In the genomic region with DNA sequence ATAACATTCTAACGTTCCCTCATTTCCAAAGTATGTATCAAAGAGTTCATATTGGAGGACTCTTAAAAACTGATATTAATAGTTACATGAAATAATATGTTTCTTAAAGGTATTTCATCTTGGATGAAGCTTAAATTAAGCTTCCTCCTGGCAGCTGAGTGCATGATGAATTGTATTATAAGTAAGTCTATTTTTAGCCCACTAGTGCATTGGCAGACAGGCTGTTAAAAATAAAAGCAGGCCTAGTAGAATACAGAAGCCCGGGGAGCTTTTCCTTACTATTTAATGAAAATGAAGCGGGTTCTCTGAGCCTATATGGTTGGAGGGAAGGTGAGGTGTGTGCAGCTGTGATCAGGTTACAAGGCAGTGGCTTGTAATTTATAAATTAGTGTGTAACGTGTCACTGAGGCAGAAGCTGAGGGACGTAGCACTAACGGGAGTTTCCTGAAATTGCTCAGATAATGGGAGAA, we compare ENCODE assay signal across 8 cellular contexts.
A peak's percentile ranks its signal among the peaks of the same experiment; 100 is the strongest.
DNase-seq lines count a peak whose midpoint lies in the region; ATAC-seq and TF ChIP-seq lines count a peak whose summit lies in the region.

No MANE protein-coding gene starts in this region.

- no peaks in the 10 kb centered on the region for H3F3A ChIP-seq in Loucy (ENCODE audit: low read depth)

- WGBS in heart right ventricle, 2 donors, result 17 to 21% methylated on average over 6 of the region's 6 CpGs

- TF ChIP-seq CTCF in Loucy (conservative IDR thresholded peaks at IDR 0.05; ENCODE audit: low read length), result no peak
- no peak for TF ChIP-seq CTCF in heart right ventricle (IDR thresholded peaks at IDR 0.05)
- TF ChIP-seq CTCF in thoracic aorta (IDR thresholded peaks at IDR 0.05), result no peak
- TF ChIP-seq CTCF in lower lobe of right lung (IDR thresholded peaks at IDR 0.05), result no peak

- intact Hi-C loops in heart right ventricle (cut with DNase I), result loop anchor here in 8 of 10 donors (1.0 to 5.0 kb wide), 4 partner anchors 34 to 36 kb away; no protein-coding TSS in a partner anchor
- intact Hi-C loops in lower lobe of right lung (cut with DNase I), result no loop called here

- peaks cover 18% of the 10 kb centered on the region for H3K4me1 ChIP-seq in Loucy (ENCODE audit: insufficient read depth, low read length, poor library complexity, severe bottlenecking)
- peaks cover 3 to 20% (median 12%) of the 10 kb centered on the region in 9 donors for H3K4me1 ChIP-seq in heart right ventricle
- peaks cover 4 to 11% of the 10 kb centered on the region in 2 donors for H3K4me1 ChIP-seq in thoracic aorta (ENCODE audit: control insufficient read depth in 1 of 2, low read depth in 2 of 2)
- H3K4me1 ChIP-seq in lower lobe of right lung, result peaks cover 14% of the 10 kb centered on the region

- H3K9ac ChIP-seq in Loucy (ENCODE audit: low read depth, low read length, poor library complexity, severe bottlenecking), result peak overlapping the region; percentile 60

- peak overlapping the region; percentile 84 for H2AFZ ChIP-seq in Loucy (ENCODE audit: low read length)

- DNase-seq in NCI-H748 (lab: John Stamatoyannopoulos, UW; ENCODE audit: unreplicated experiment) (peak; percentile 37), NCI-H748 treated with DMSO at 0.1 percent for 48 hours (lab: John Stamatoyannopoulos, UW) (no peak), heart right ventricle (no peak), thoracic aorta (ENCODE audit: low spot score) (no peak), hypothalamus (lab: John Stamatoyannopoulos, UW) (no peak), lower lobe of right lung (no peak), glomerular visceral epithelial cell (ENCODE audit: extremely low spot score) (no peak)

- no peaks in the 10 kb centered on the region for H3K36me3 ChIP-seq in Loucy (ENCODE audit: insufficient read depth, low read length)
- no peaks in the 10 kb centered on the region for H3K36me3 ChIP-seq in heart right ventricle
- H3K36me3 ChIP-seq in thoracic aorta, result no peaks in the 10 kb centered on the region
- H3K36me3 ChIP-seq in lower lobe of right lung, result no peaks in the 10 kb centered on the region

- peak overlapping the region; percentile 54 for H3K4me3 ChIP-seq in Loucy (ENCODE audit: low read length, poor library complexity, severe bottlenecking)
- H3K4me3 ChIP-seq in heart right ventricle, result peak overlapping the region in 1 of 10 donors; percentile 27
- H3K4me3 ChIP-seq in thoracic aorta, result peak overlapping the region; percentile 60
- no peak overlapping the region for H3K4me3 ChIP-seq in lower lobe of right lung

- no peaks in the 10 kb centered on the region for H4K20me1 ChIP-seq in Loucy (ENCODE audit: insufficient read depth, low read length, poor library complexity, severe bottlenecking)

- H3K27me3 ChIP-seq in Loucy (ENCODE audit: insufficient read depth, low read length, poor library complexity, severe bottlenecking), result no peaks in the 10 kb centered on the region
- H3K27me3 ChIP-seq in heart right ventricle, result no peaks in the 10 kb centered on the region
- no peaks in the 10 kb centered on the region for H3K27me3 ChIP-seq in thoracic aorta (replicated peaks; ENCODE audit: insufficient read depth)
- H3K27me3 ChIP-seq in lower lobe of right lung (ENCODE audit: low read depth), result no peaks in the 10 kb centered on the region

- H3K9me2 ChIP-seq in Loucy (replicated peaks; ENCODE audit: low read depth, low read length), result no peaks in the 10 kb centered on the region

- H3K27ac ChIP-seq in heart right ventricle, result peak overlapping the region; percentile 26 to 90 (median 80)
- peak overlapping the region; percentile 82 to 83 for H3K27ac ChIP-seq in thoracic aorta
- H3K27ac ChIP-seq in lower lobe of right lung, result no peak overlapping the region

- ATAC-seq in heart right ventricle (peak in 7 of 8 donors; percentile 56 to 92 (median 82)), thoracic aorta (ENCODE audit: insufficient number of reproducible peaks, low FRiP score, low read depth) (peak; percentile 52), lower lobe of right lung (no peak)

- H3K4me2 ChIP-seq in Loucy (ENCODE audit: low read depth, low read length, poor library complexity, severe bottlenecking), result peak overlapping the region; percentile 66

- no peaks in the 10 kb centered on the region for H3K79me2 ChIP-seq in Loucy (ENCODE audit: insufficient read depth, low read length)

- peaks cover 4% of the 10 kb centered on the region; the same call in 1 of the 2 replicates for H3K9me3 ChIP-seq in Loucy (ENCODE audit: insufficient read depth, low read depth, low read length)
- H3K9me3 ChIP-seq in heart right ventricle, result peaks cover 0 to 16% (median 6%) of the 10 kb centered on the region in 11 donors
- H3K9me3 ChIP-seq in thoracic aorta, result peaks cover 3% of the 10 kb centered on the region
- H3K9me3 ChIP-seq in lower lobe of right lung, result no peaks in the 10 kb centered on the region

Comparison
In these comparisons a context has a peak if more than half of its experiments do, and no peak if none do; other contexts are left out.
1. ATAC-seq: peak in heart right ventricle (7 of 8) and thoracic aorta (single experiment); none in lower lobe of right lung (0 of 2).